22 cellular contexts compared by ENCODE assay signal in the genomic region with DNA sequence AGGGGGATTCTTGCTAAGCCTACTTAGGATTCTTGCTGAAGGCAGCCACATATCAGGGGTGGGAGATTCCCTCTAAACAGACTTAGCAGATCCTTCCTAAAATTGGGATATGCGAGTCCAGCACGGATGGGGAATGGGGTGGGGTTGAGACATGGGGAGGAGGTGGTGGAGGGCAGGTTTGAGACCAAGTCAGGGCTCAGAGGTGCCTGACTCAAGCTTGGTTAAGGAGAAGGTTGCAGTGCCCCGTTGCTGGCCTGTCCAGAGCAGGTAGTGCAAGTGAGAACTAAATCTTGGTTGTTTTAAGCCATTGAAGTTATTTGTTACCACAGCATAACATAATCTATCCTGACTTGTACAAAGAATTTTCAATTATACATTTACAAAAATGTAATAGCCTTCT.
"Had no signal": no experiment of that assay in that cellular context is flagged by ENCODE, and none has a peak within 500 bp of the region (broad histone marks: within the 10 kb centered on the region; RNA-seq: fewer than 3 reads in every experiment).

No MANE protein-coding gene starts in this region.

- H3K36me3 Mint-ChIP-seq: T-cell had no signal

- H3K27ac ChIP-seq: breast epithelium, VCaP had no signal

- FAIRE-seq: RCC 7860 had no signal

- H3K4me1 Mint-ChIP-seq: activated CD4-positive, alpha-beta T cell treated with anti-CD3 and anti-CD28 coated beads for 36 hours; T-cell had no signal

- H3K27ac Mint-ChIP-seq: activated CD4-positive, alpha-beta T cell treated with anti-CD3 and anti-CD28 coated beads for 36 hours; activated CD8-positive, alpha-beta T cell treated with anti-CD3 and anti-CD28 coated beads for 36 hours; activated T-cell treated with anti-CD3 and anti-CD28 coated beads, Interleukin-2, amount 50 U/mL, for 72 hours; activated T-helper 2 cell treated with anti-CD3 and anti-CD28 coated beads, Interferon-gamma antibody, Interleukin-2, Interleukin-4, amounts not matched to agents 10 μg/mL and 5 μg/mL and 100 μg/mL, durations not matched to agents 14 hours and 24 hours and 36 hours; T-cell had no signal

- DNase-seq: activated CD4-positive, alpha-beta T cell treated with anti-CD3 and anti-CD28 coated beads for 36 hours; activated CD8-positive, alpha-beta memory T cell treated with anti-CD3 and anti-CD28 coated beads, Interleukin-2, amount 50 U/mL, for 4 hours; activated CD8-positive, alpha-beta T cell treated with anti-CD3 and anti-CD28 coated beads for 36 hours; activated naive CD4-positive, alpha-beta T cell treated with anti-CD3 and anti-CD28 coated beads, Interleukin-2, amount 50 U/mL, for 16 hours; activated T-cell treated with anti-CD3 and anti-CD28 coated beads, Interleukin-2, amount 50 U/mL, for 72 hours; aorta; central memory CD4-positive, alpha-beta T cell; NCI-H1092; NCI-H1417; NCI-H1930; NCI-H2107; NCI-H2171 treated with DMSO at 0.1 percent for 48 hours; NCI-H226; NCI-H526; NCI-H774; PC-3; SIG-M5; T-cell had no signal

- H3K4me3 ChIP-seq: breast epithelium had no signal

- H3K36me3 ChIP-seq: breast epithelium had no signal

- H3K27me3 Mint-ChIP-seq: activated CD4-positive, alpha-beta T cell treated with anti-CD3 and anti-CD28 coated beads for 36 hours; activated CD8-positive, alpha-beta T cell treated with anti-CD3 and anti-CD28 coated beads for 36 hours had no signal

- H3K4me1 ChIP-seq: breast epithelium had no signal

- H3K27me3 ChIP-seq: breast epithelium had no signal

- ATAC-seq: activated CD4-positive, alpha-beta T cell treated with anti-CD3 and anti-CD28 coated beads for 36 hours; activated CD8-positive, alpha-beta T cell treated with anti-CD3 and anti-CD28 coated beads for 36 hours; activated T-cell treated with anti-CD3 and anti-CD28 coated beads, Interleukin-2, amount 50 U/mL, for 72 hours; PC-3; T-cell had no signal

- H3K4me3 Mint-ChIP-seq: activated CD4-positive, alpha-beta T cell treated with anti-CD3 and anti-CD28 coated beads for 36 hours; activated CD8-positive, alpha-beta T cell treated with anti-CD3 and anti-CD28 coated beads for 36 hours; activated T-cell treated with anti-CD3 and anti-CD28 coated beads, Interleukin-2, amount 50 U/mL, for 72 hours; T-cell had no signal
